ENCODE assay signal across 24 cellular contexts in the genomic region with DNA sequence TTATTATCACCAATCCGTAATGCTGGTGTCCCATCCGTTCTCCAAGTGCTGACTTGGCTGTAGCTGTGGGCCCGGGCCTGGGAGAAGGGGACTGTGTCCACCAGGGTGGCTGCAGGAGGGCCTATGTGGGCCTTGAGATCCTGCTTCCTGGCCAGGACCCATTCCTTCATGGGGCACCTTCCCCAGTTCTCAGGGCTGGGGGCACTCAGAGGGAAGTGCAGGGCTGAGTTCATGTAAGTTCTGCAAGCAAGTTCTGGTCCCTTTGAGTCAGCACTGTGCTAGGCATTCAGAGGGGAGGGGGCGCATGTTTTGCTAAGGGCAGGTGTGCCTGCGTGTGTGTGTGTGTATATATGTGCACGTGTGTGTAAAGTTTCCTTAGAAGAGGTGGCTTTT.
"Had no signal": no experiment of that assay in that cellular context is flagged by ENCODE, and none has a peak within 500 bp of the region (broad histone marks: within the 10 kb centered on the region; RNA-seq: fewer than 3 reads in every experiment).

No MANE protein-coding gene starts in this region.

- ATAC-seq: activated CD8-positive, alpha-beta T cell treated with anti-CD3 and anti-CD28 coated beads for 36 hours; activated T-cell treated with anti-CD3 and anti-CD28 coated beads, Interleukin-2, amount 50 U/mL, for 72 hours; Panc1 had no signal

- H3K36me3 ChIP-seq: brain microvascular endothelial cell, SJCRH30 had no signal

- H3K9ac ChIP-seq: SK-N-SH had no signal

- DNase-seq: activated CD4-positive, alpha-beta T cell treated with anti-CD3 and anti-CD28 coated beads, Interleukin-2, amount 50 U/mL, for 1 hour; activated CD4-positive, CD25-positive, alpha-beta regulatory T cell; activated CD8-positive, alpha-beta memory T cell treated with anti-CD3 and anti-CD28 coated beads, Interleukin-2, amount 50 U/mL, for 4 hours; activated CD8-positive, alpha-beta T cell treated with anti-CD3 and anti-CD28 coated beads for 36 hours; activated naive CD4-positive, alpha-beta T cell; activated T-cell treated with anti-CD3 and anti-CD28 coated beads, Interleukin-2, amount 50 U/mL, for 72 hours; brain microvascular endothelial cell; KG1; NCI-H1092; NCI-H1436; NCI-H1694 treated with DMSO at 0.1 percent for 48 hours; NCI-H2029 treated with DMSO at 0.1 percent for 48 hours; NCI-H345; NCI-H510A; NCI-H526 treated with DMSO at 0.1 percent for 48 hours; NCI-H82; Right ventricle myocardium superior; SK-N-SH; T-helper 1 cell had no signal

- H3K9me3 ChIP-seq: SJCRH30, SK-N-SH had no signal

- FAIRE-seq: astrocyte had no signal

- H3K4me2 ChIP-seq: SK-N-SH had no signal

- H3K4me3 ChIP-seq: SJCRH30 had no signal

- H3K27ac ChIP-seq: brain microvascular endothelial cell, RWPE1, SJCRH30, VCaP had no signal

- H3K27me3 ChIP-seq: brain microvascular endothelial cell, SJCRH30 had no signal
